In genomic region chr3:88528494-88528893, GRCh38 we compare ENCODE assay signal across 21 cellular contexts.
"Had no signal": no experiment of that assay in that cellular context is flagged by ENCODE, and none has a peak within 500 bp of the region (broad histone marks: within the 10 kb centered on the region; RNA-seq: fewer than 3 reads in every experiment).

No MANE protein-coding gene starts in this region.

- H3K9ac ChIP-seq: parathyroid adenoma had no signal

- H3K4me1 ChIP-seq: esophagus squamous epithelium, parathyroid adenoma, prostate gland, right atrium auricular region, spleen, tibial nerve had no signal

- ATAC-seq: left lobe of liver; mucosa of descending colon; stimulated activated naive B cell treated with anti-CD40 and anti-IgM and Interleukin-4, amounts not matched to agents 10 μg/mL and 1 μg/mL and 100 μg/mL, for 72 hours had no signal

- H3K27ac ChIP-seq: coronary artery, esophagus squamous epithelium, parathyroid adenoma, prostate gland, right atrium auricular region, skin epidermis, spleen, thoracic aorta, tibial nerve had no signal

- H3K4me3 ChIP-seq: coronary artery, esophagus squamous epithelium, mucosa of descending colon, prostate gland, right atrium auricular region, skin epidermis, spleen, thoracic aorta, tibial nerve had no signal

- H2AFZ ChIP-seq: parathyroid adenoma had no signal

- DNase-seq: dermis blood vessel endothelial cell; effector memory CD4-positive, alpha-beta T cell; erythroblast; esophagus squamous epithelium; mesenchymal stem cell; mucosa of descending colon; naive B cell; spleen; stimulated activated CD4-positive, alpha-beta T cell treated with anti-CD3 and anti-CD28 coated beads, Interleukin-4, amount 100 ng/mL, for 4 hours; stimulated activated naive B cell treated with anti-CD40 and anti-IgM and Interleukin-4, amounts not matched to agents 10 μg/mL and 1 μg/mL and 100 μg/mL, for 72 hours had no signal

- H3K36me3 ChIP-seq: esophagus squamous epithelium, prostate gland, right atrium auricular region, spleen, thoracic aorta, tibial nerve had no signal

- FAIRE-seq: endometrium, frontal cortex, keratinocyte had no signal

- H3K27me3 ChIP-seq: esophagus squamous epithelium, right atrium auricular region, spleen, tibial nerve had no signal

- H3K9me3 ChIP-seq: mucosa of descending colon, prostate gland, thoracic aorta had no signal
